In genomic region chr2:50059462-50059861, GRCh38 we compare ENCODE assay signal across 34 cellular contexts.
"Had no signal": no experiment of that assay in that cellular context is flagged by ENCODE, and none has a peak within 500 bp of the region (broad histone marks: within the 10 kb centered on the region; RNA-seq: fewer than 3 reads in every experiment).

No MANE protein-coding gene starts in this region.

- DNase-seq: Karpas-422, Kasumi-1, MG63, MM.1S, MV-4-11, NCI-H1048, NCI-H1092, NCI-H1092 treated with DMSO at 0.1 percent for 48 hours, NCI-H1105, NCI-H1105 treated with DMSO at 0.1 percent for 48 hours, NCI-H1417, NCI-H1417 treated with DMSO at 0.1 percent for 48 hours, NCI-H1436, NCI-H1436 treated with DMSO at 0.1 percent for 48 hours, NCI-H146, NCI-H1694, NCI-H1694 treated with DMSO at 0.1 percent for 48 hours, NCI-H187, NCI-H187 treated with DMSO at 0.1 percent for 48 hours, NCI-H1930, NCI-H2029, NCI-H2029 treated with DMSO at 0.1 percent for 48 hours, NCI-H2081, NCI-H2081 treated with DMSO at 0.1 percent for 48 hours, NCI-H2107, NCI-H2171, NCI-H2171 treated with DMSO at 0.1 percent for 48 hours, NCI-H2227 treated with DMSO at 0.1 percent for 48 hours, NCI-H226, NCI-H345, NCI-H446, NCI-H446 treated with DMSO at 0.1 percent for 48 hours, NCI-H510A, NCI-H510A treated with DMSO at 0.1 percent for 48 hours had no signal

- H3K36me3 ChIP-seq: MG63 had no signal

- H3K4me3 ChIP-seq: MG63 had no signal

- H3K9me3 ChIP-seq: MG63 had no signal
